In the genomic region with DNA sequence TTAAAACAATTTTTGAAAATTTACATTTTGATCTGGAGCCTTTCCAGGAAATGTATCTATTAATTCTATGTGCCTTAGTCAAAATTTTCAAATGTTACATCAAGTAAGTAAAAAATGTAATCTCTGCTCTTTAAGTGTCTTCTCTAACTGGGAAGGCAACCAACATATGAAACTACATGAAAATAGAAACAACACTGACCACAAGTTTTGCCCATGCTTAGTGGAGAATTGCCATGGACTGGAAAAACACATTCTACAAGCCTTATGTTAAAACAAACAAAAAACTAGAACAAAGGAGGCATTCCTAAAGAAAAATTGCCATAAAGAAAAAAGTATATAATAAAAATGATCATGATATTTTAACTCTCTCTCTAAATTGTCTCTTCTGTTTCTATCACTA, we compare ENCODE assay signal across 18 cellular contexts.
"Had no signal": no experiment of that assay in that cellular context is flagged by ENCODE, and none has a peak within 500 bp of the region (broad histone marks: within the 10 kb centered on the region; RNA-seq: fewer than 3 reads in every experiment).

No MANE protein-coding gene starts in this region.

- H3K36me3 ChIP-seq: heart left ventricle, uterus had no signal

- ATAC-seq: activated CD8-positive, alpha-beta memory T cell treated with anti-CD3 and anti-CD28 coated beads, Interleukin-2, amount 10 ng/mL, durations not matched to agents 7 days and 5 days; activated T-helper 17 cell treated with anti-CD3 and anti-CD28 coated beads, Interleukin-2, amount 50 U/mL, for 72 hours; heart left ventricle; left ventricle myocardium superior; naive thymus-derived CD8-positive, alpha-beta T cell; sciatic nerve; T-helper 17 cell had no signal

- H3K27me3 ChIP-seq: heart left ventricle, testis, uterus had no signal

- H3K4me3 ChIP-seq: heart left ventricle, testis, uterus had no signal

- H3K9me3 ChIP-seq: heart left ventricle, testis, uterus had no signal

- H3K4me1 ChIP-seq: heart left ventricle, testis, uterus had no signal

- DNase-seq: activated CD4-positive, alpha-beta memory T cell treated with anti-CD3 and anti-CD28 coated beads, Interleukin-2, amount 10 ng/mL, durations not matched to agents 7 days and 5 days; activated CD4-positive, alpha-beta T cell treated with anti-CD3 and anti-CD28 coated beads for 48 hours; activated CD4-positive, CD25-positive, alpha-beta regulatory T cell; activated CD8-positive, alpha-beta memory T cell treated with anti-CD3 and anti-CD28 coated beads, Interleukin-2, amount 10 ng/mL, durations not matched to agents 7 days and 5 days; caudate nucleus; effector memory CD4-positive, alpha-beta T cell; heart left ventricle; left ventricle myocardium superior; naive thymus-derived CD8-positive, alpha-beta T cell; small intestine; stimulated activated CD4-positive, alpha-beta T cell treated with anti-CD3 and anti-CD28 coated beads, Interleukin-15, amount 100 ng/mL, for 24 hours; stimulated activated CD4-positive, alpha-beta T cell treated with anti-CD3 and anti-CD28 coated beads, Interleukin-4, amount 100 ng/mL, for 1 hour; stimulated activated naive CD4-positive, alpha-beta T cell; T-helper 17 cell; testis; uterus had no signal

- H3K27ac ChIP-seq: heart left ventricle, testis, uterus had no signal
